8 cellular contexts compared by ENCODE assay signal in the genomic region with DNA sequence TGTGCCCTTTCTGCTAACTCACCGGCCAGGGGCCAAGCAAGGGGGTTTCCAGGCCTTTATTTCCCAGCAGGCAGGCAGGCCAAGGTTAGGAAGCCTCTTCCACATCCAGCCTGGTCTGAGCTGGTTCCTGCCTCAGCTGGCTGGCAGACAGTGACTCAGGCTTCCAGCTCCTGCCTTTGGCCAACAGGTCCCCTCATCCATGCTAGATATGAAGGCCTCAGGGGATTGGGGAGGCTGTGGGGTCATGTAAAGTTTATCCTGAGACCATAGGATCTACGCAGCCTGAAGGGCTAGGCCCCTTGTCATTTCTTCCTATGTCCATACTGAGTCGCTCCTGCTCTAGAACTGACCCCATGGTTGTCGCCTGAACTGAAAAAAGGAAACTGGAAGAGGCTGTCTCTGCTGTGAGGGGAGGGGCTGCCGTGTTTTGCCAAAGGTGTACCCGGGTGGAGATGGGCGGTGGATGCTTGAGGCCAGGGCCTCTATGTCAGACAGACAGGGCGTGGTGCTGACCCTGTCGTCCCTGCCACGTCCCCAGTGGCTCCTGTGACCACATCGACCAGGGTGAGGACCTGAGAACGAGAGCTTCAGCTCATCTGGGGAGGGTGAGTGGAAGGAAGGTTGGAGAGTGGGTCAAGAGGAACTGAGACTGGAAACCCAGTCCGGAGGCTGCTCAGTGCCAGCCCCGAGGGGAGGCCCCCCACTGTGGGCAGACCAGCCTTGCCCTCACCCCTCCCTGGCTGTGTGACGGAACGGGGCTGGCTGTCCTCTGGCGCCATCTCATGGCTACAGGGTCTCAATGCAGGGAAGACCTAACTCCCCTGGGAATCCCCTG.
DNase-seq lines count a peak whose midpoint lies in the region; ATAC-seq lines count a peak whose summit lies in the region.

No MANE protein-coding gene starts in this region.

- DNase-seq in Ammon's horn (ENCODE audit: low spot score): peak; percentile 90
- DNase-seq in NCI-H345 (lab: John Stamatoyannopoulos, UW): peak; percentile 66
- DNase-seq in activated CD4-positive, alpha-beta T cell treated with anti-CD3 and anti-CD28 coated beads, Interleukin-2, amount 50 U/mL, for 4 hours: peak; percentile 18 to 19
- peak; percentile 40 to 46 (median 42) for DNase-seq in effector memory CD8-positive, alpha-beta T cell
- DNase-seq in medulla oblongata (ENCODE audit: extremely low spot score): peak; percentile 91
- DNase-seq in stimulated activated effector memory CD8-positive, alpha-beta T cell treated with anti-CD3 and anti-CD28 coated beads, Interleukin-12 subunit alpha, Interleukin-12 subunit beta, amount 100 ng/mL, for 72 hours (ENCODE audit: low spot score in 2 of 2): peak; percentile 48 to 77

- H3K27me3 Mint-ChIP-seq in effector memory CD8-positive, alpha-beta T cell: peaks cover 0 to 8% of the 10 kb centered on the region in 2 donors

- H3K9me3 Mint-ChIP-seq in effector memory CD8-positive, alpha-beta T cell: no peaks in the 10 kb centered on the region
- H3K9me3 Mint-ChIP-seq in stimulated activated effector memory CD8-positive, alpha-beta T cell treated with anti-CD3 and anti-CD28 coated beads, Interleukin-12 subunit alpha, Interleukin-12 subunit beta, amount 100 ng/mL, for 72 hours: no peaks in the 10 kb centered on the region

- peak overlapping the region in 1 of 2 donors; percentile 73 for H3K4me3 Mint-ChIP-seq in effector memory CD8-positive, alpha-beta T cell
- peak overlapping the region; percentile 37 for H3K4me3 Mint-ChIP-seq in stimulated activated effector memory CD8-positive, alpha-beta T cell treated with anti-CD3 and anti-CD28 coated beads, Interleukin-12 subunit alpha, Interleukin-12 subunit beta, amount 100 ng/mL, for 72 hours

- ATAC-seq in GM18858 (IDR thresholded peaks at IDR 0.05; ENCODE audit: unreplicated experiment): peak; percentile 69
- ATAC-seq in HG03108 (IDR thresholded peaks at IDR 0.05; ENCODE audit: unreplicated experiment): peak; percentile 66
- ATAC-seq in effector memory CD8-positive, alpha-beta T cell (replicated peaks): peak; percentile 88
- peak; percentile 75 for ATAC-seq in stimulated activated effector memory CD8-positive, alpha-beta T cell treated with anti-CD3 and anti-CD28 coated beads, Interleukin-12 subunit alpha, Interleukin-12 subunit beta, amount 100 ng/mL, for 72 hours

- no peaks in the 10 kb centered on the region for H3K36me3 Mint-ChIP-seq in effector memory CD8-positive, alpha-beta T cell (ENCODE audit: insufficient read depth)
- no peaks in the 10 kb centered on the region for H3K36me3 Mint-ChIP-seq in stimulated activated effector memory CD8-positive, alpha-beta T cell treated with anti-CD3 and anti-CD28 coated beads, Interleukin-12 subunit alpha, Interleukin-12 subunit beta, amount 100 ng/mL, for 72 hours

- peaks cover 0 to 8% of the 10 kb centered on the region in 2 donors for H3K4me1 Mint-ChIP-seq in effector memory CD8-positive, alpha-beta T cell (ENCODE audit: low read depth in 2 of 2)
- H3K4me1 Mint-ChIP-seq in stimulated activated effector memory CD8-positive, alpha-beta T cell treated with anti-CD3 and anti-CD28 coated beads, Interleukin-12 subunit alpha, Interleukin-12 subunit beta, amount 100 ng/mL, for 72 hours: peaks cover 16% of the 10 kb centered on the region

- peak overlapping the region; percentile 26 to 66 for H3K27ac Mint-ChIP-seq in effector memory CD8-positive, alpha-beta T cell
- peak overlapping the region; percentile 46 for H3K27ac Mint-ChIP-seq in stimulated activated effector memory CD8-positive, alpha-beta T cell treated with anti-CD3 and anti-CD28 coated beads, Interleukin-12 subunit alpha, Interleukin-12 subunit beta, amount 100 ng/mL, for 72 hours

Comparison
In these comparisons a context has a peak if more than half of its experiments do, and no peak if none do; other contexts are left out.
1. Peak in every context shown above with its lines: DNase-seq and ATAC-seq.
2. DNase-seq: peak in every context shown above with its lines; median percentile 91 in medulla oblongata; 90 in Ammon's horn; 66 in NCI-H345; 62 in stimulated activated effector memory CD8-positive, alpha-beta T cell treated with anti-CD3 and anti-CD28 coated beads, Interleukin-12 subunit alpha, Interleukin-12 subunit beta, amount 100 ng/mL, for 72 hours; 42 in effector memory CD8-positive, alpha-beta T cell; 18 in activated CD4-positive, alpha-beta T cell treated with anti-CD3 and anti-CD28 coated beads, Interleukin-2, amount 50 U/mL, for 4 hours.